ENCODE assay signal across 9 cellular contexts in the genomic region with DNA sequence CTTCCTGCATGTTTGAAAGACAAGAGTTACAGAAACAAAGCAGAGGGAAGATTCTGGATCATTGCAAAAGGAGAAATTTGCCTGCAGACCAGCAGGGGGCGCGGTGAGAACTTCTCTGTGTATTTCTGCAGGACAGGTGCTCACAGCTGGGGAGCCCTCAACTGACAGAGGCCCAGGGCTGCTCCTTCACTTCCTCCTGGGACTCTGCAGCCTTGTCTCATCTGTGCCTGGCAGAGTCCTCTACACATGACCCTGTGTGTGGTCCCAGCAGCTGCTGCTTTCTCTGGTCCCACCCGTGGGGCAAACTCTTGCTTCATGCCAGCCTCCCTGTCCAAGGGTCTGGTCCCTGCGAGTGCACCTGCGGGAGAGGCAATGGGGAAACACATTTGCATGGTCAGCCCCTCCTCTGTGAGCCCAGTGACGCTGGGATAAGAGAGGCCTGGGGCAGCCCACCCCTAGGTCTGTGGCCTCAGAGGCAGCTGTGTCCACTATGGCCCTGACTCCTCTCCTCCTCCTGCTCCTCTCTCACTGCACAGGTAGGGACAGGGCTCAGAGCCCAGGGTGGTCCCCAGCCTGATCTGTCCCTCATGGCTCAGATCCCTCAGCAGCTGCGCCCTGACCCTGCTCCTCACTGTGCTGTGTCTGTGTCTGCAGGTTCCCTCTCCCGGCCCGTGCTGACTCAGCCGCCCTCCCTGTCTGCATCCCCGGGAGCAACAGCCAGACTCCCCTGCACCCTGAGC. TPM values are rescaled to one million over a fixed set of nuclear protein-coding genes. Genes with fewer than 3 reads are reported as not detected.
DNase-seq lines count a peak whose midpoint lies in the region; ATAC-seq and TF ChIP-seq lines count a peak whose summit lies in the region.
"Had no signal": no experiment of that assay in that cellular context is flagged by ENCODE, and none has a peak within 500 bp of the region (broad histone marks: within the 10 kb centered on the region; RNA-seq: fewer than 3 reads in every experiment).

No MANE protein-coding gene starts in this region.

- H3K27me3 ChIP-seq in IMR-90 (ENCODE audit: control insufficient read depth, insufficient read depth, low read length) = peaks cover 51% of the 10 kb centered on the region

- H2AK9ac ChIP-seq in IMR-90 (replicated peaks; ENCODE audit: low read depth, low read length, poor library complexity) = peak overlapping the region; percentile 55

- H2BK15ac ChIP-seq in IMR-90 (ENCODE audit: low read depth, low read length) = no peak overlapping the region

- BruUV-seq in IMR-90 (replicated peaks; lab: Mats Ljungman, UMichigan) = no TSS peak

- H3K27ac ChIP-seq in IMR-90 (ENCODE audit: insufficient read depth, low read length) = no peak overlapping the region

- DNase-seq in Ammon's horn (ENCODE audit: low spot score) = peak; percentile 40
- DNase-seq in IMR-90 = peak; percentile 24
- peak; percentile 29 for DNase-seq in SKM-1 (lab: John Stamatoyannopoulos, UW; ENCODE audit: unreplicated experiment)
- DNase-seq in effector CD8-positive, alpha-beta T cell (lab: John Stamatoyannopoulos, UW) = peak; percentile 14
- DNase-seq in neural crest cell (ENCODE audit: low read depth, low spot score) = no peak
- DNase-seq in NCI-H187 (lab: John Stamatoyannopoulos, UW) = no peak

- H3K9me3 Mint-ChIP-seq in neural crest cell = no peaks in the 10 kb centered on the region

- no peaks in the 10 kb centered on the region for H3K4me1 ChIP-seq in IMR-90 (ENCODE audit: control insufficient read depth, insufficient read depth, low read length)

- H2BK5ac ChIP-seq in IMR-90 (ENCODE audit: low read depth, low read length, poor library complexity, severe bottlenecking) = no peak overlapping the region

- H4K91ac ChIP-seq in IMR-90 (ENCODE audit: insufficient read depth, low read depth, low read length) = no peak overlapping the region

- dilution Hi-C loops in IMR-90 (cut with HindIII; ENCODE audit: low sequenced_read_pairs, unreplicated experiment) = no loop called here

- no peak overlapping the region for H3K23ac ChIP-seq in IMR-90 (ENCODE audit: low read depth, low read length)

- H4K5ac ChIP-seq in IMR-90 (ENCODE audit: low read depth, low read length) = no peak overlapping the region

- ATAC-seq in GM18505 (IDR thresholded peaks at IDR 0.05; ENCODE audit: unreplicated experiment) = no peak
- peak; percentile 62 for ATAC-seq in IMR-90 (ENCODE audit: low read depth)
- no peak for ATAC-seq in GM18873 (IDR thresholded peaks at IDR 0.05; ENCODE audit: low FRiP score, unreplicated experiment)

- TF ChIP-seq CTCF in IMR-90 (conservative IDR thresholded peaks at IDR 0.05; ENCODE audit: low read depth, low read length) = peak; percentile 53
- TF ChIP-seq CTCF in neural crest cell (conservative IDR thresholded peaks at IDR 0.05) = peak; percentile 41

- no peaks in the 10 kb centered on the region for H4K20me1 ChIP-seq in IMR-90 (ENCODE audit: insufficient read depth, low read length)

- no peak overlapping the region for H3K4me3 Mint-ChIP-seq in neural crest cell

- no peaks in the 10 kb centered on the region for H3K79me1 ChIP-seq in IMR-90 (ENCODE audit: low read depth in 1 of 2, low read length in 2 of 2)

- no peaks in the 10 kb centered on the region for H3K36me3 ChIP-seq in IMR-90 (ENCODE audit: control insufficient read depth, insufficient read depth, low read length)

- no peak overlapping the region for H2BK20ac ChIP-seq in IMR-90 (ENCODE audit: low read depth, low read length)

- no peaks in the 10 kb centered on the region for H3K9me3 ChIP-seq in IMR-90 (ENCODE audit: control insufficient read depth, insufficient read depth, low read length)

- peak; percentile 21 for TF ChIP-seq POLR2A in GM18505 (IDR thresholded peaks at IDR 0.05; ENCODE audit: borderline replicate concordance, extremely low read depth, insufficient read depth, insufficient read length)
- no peak for TF ChIP-seq POLR2A in IMR-90 (IDR thresholded peaks at IDR 0.05; ENCODE audit: low read depth, low read length)

- 0 out of 2 replicates have a peak, but pooled peaks have one; percentile 24 for TF ChIP-seq RAD21 in IMR-90 (IDR thresholded peaks at IDR 0.05; ENCODE audit: low read length)

- H4K8ac ChIP-seq in IMR-90 (ENCODE audit: low read depth in 2 of 2, low read length in 2 of 2) = no peak overlapping the region

- in situ Hi-C loops in IMR-90 (cut with MboI; ENCODE audit: low sequenced_read_pairs) = no loop called here

- H3K4me3 ChIP-seq in IMR-90 (ENCODE audit: insufficient read depth, low read depth, low read length) = no peak overlapping the region

- H2BK120ac ChIP-seq in IMR-90 (ENCODE audit: low read depth, low read length) = no peak overlapping the region

- no peak overlapping the region for H3K14ac ChIP-seq in IMR-90 (replicated peaks; ENCODE audit: low read depth, low read length)

- no peaks in the 10 kb centered on the region for H3K36me3 Mint-ChIP-seq in neural crest cell (ENCODE audit: low read depth)

- CTCF ChIA-PET in IMR-90 (lab: Yijun Ruan, JAX) = interaction anchor here (0.6 to 1.2 kb wide), 3 partner anchors 17 to 45 kb away, joined by 3 to 8 read pairs (median 7); no protein-coding TSS in a partner anchor

- H3K4me2 ChIP-seq in IMR-90 (ENCODE audit: low read depth, low read length) = no peak overlapping the region

- H2AFZ ChIP-seq in IMR-90 (replicated peaks; ENCODE audit: low read length, poor library complexity) = peak overlapping the region; percentile 1

- no peaks in the 10 kb centered on the region for H3K9me1 ChIP-seq in IMR-90 (ENCODE audit: insufficient read depth, low read length)

- no peak overlapping the region for H3K56ac ChIP-seq in IMR-90 (ENCODE audit: extremely low read depth, insufficient read depth, low read length)

- H3K18ac ChIP-seq in IMR-90 (ENCODE audit: low read depth, low read length) = no peak overlapping the region

- H3K4me1 Mint-ChIP-seq in neural crest cell = no peaks in the 10 kb centered on the region

- H3K27me3 Mint-ChIP-seq in neural crest cell (ENCODE audit: low read depth) = peaks cover 99% of the 10 kb centered on the region

- no peak overlapping the region for H2AK5ac ChIP-seq in IMR-90 (ENCODE audit: low read depth, low read length)

- POLR2A ChIA-PET in IMR-90 (lab: Charles Lee; ENCODE audit: unreplicated experiment) = no interaction called here

- 45% methylated on average over 4 of the region's 11 CpGs; no CpG with 5 or more reads in 1 of the 2 experiments for WGBS in IMR-90 (ENCODE audit: extremely low coverage in 2 of 2, insufficient read length in 1 of 2), 2 experiments

- H3K4ac ChIP-seq in IMR-90 (ENCODE audit: low read depth, low read length) = no peak overlapping the region

- intact Hi-C loops in IMR-90 (cut with micrococcal nuclease) = loop anchor here (10.0 kb wide), 1 partner anchor 123 kb away; no protein-coding TSS in a partner anchor

- H3K9ac ChIP-seq in IMR-90 (ENCODE audit: low read depth, low read length) = no peak overlapping the region

- no peak overlapping the region for H3K27ac Mint-ChIP-seq in neural crest cell (ENCODE audit: unreplicated experiment)

TF ChIP-seq in IMR-90, 13 proteins besides CTCF, POLR2A, EP300 and RAD21:
- TF ChIP-seq ELK1 (IDR thresholded peaks at IDR 0.05; ENCODE audit: borderline replicate concordance, low read depth, low read length) (no peak), MAFK (IDR thresholded peaks at IDR 0.05; ENCODE audit: low read depth, low read length) (no peak), CEBPB (IDR thresholded peaks at IDR 0.05; ENCODE audit: low read depth, low read length) (no peak), RCOR1 (IDR thresholded peaks at IDR 0.05; ENCODE audit: insufficient replicate concordance, low read length) (no peak), MAZ (IDR thresholded peaks at IDR 0.05; ENCODE audit: borderline replicate concordance, low read depth, low read length) (no peak), BHLHE40 (IDR thresholded peaks at IDR 0.05; ENCODE audit: low read depth, low read length) (no peak), CHD1 (IDR thresholded peaks at IDR 0.05; ENCODE audit: low read depth, low read length) (no peak)
TF ChIP-seq in IMR-90: peak in this region for 0.

RNA-seq across cellular contexts. Expression of gene VPREB1, which starts 43.2 kb away (rescaled TPM):
- total RNA-seq in IMR-90 (2012; rRNA removed) (not detected in 2 replicates), neural crest cell (not detected in 2 replicates)
- not detected in 2 replicates for polyA plus RNA-seq in IMR-90 (2012; rRNA removed)
- not detected in 2 replicates for polyA plus RNA-seq in IMR-90 (2012; cell fraction: cytosol; rRNA removed)
- not detected in 2 replicates for polyA plus RNA-seq in IMR-90 (2012; cell fraction: nucleus; rRNA removed; ENCODE audit: low replicate concordance)
- total RNA-seq: glomerular endothelial cell had no signal

Comparison
In these comparisons a context has a peak if more than half of its experiments do, and no peak if none do; other contexts are left out.
1. DNase-seq: peak in Ammon's horn (single experiment), IMR-90 (single experiment), SKM-1 (single experiment) and effector CD8-positive, alpha-beta T cell (single experiment); none in neural crest cell (single experiment) and NCI-H187 (0 of 2).